Comparison of ENCODE assay signal across 8 cellular contexts in the genomic region with DNA sequence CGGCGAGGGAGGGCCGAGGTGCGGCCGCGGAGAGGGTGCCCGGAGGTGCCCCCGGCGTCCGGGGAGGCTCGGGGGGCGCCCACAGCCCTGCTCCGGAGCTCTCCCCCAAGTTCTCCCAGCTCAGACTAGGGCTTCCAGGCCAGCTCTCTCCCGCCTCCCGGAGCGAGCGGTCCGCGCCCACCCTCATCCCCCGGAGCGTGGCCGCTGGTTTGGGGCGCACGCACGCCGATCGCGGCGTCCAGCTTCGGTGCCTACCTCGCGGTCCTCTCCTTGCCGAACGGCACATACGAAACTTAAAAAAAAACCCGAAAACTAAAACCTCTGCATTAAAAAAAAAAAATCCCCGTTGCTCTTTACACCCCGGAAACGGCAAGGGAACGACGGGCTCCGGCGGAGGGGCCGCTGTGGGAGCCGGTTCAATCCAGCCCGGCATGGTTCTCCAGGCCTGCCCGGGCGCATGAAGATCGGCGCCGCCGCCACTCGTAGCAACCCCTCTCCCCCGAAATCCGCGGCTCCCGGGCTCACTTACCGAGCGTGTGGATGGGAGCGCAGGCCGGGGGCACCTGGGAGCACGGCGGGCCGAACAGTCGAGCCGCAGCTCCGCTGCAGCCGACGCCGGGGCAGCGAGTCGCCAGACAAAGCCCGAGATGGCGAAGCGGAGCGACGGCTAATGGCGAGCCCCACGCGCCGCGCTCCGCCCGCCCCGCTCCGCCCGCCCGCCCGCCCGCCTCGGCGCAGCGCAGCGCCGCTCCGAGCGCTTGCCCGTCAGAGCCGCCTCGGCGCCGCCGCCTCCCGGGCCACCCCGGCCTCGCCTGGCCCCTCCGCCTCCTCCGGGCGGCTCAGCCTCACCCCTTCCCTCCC. TPM values are rescaled to one million over a fixed set of nuclear protein-coding genes. Genes with fewer than 3 reads are reported as not detected.
DNase-seq lines count a peak whose midpoint lies in the region; ATAC-seq and TF ChIP-seq lines count a peak whose summit lies in the region.

No MANE protein-coding gene starts in this region.

- TF ChIP-seq CTCF in BE2C (IDR thresholded peaks at IDR 0.05; ENCODE audit: low read depth, low read length) (no peak), GM20000 (IDR thresholded peaks at IDR 0.05; ENCODE audit: extremely low read depth, missing control alignments) (no peak), fibroblast of lung (conservative IDR thresholded peaks at IDR 0.05 in 1 of 2, IDR thresholded peaks at IDR 0.05 in 1 of 2; ENCODE audit: low read depth in 1 of 2, low read length in 2 of 2) (no peak), upper lobe of right lung (IDR thresholded peaks at IDR 0.05) (no peak)

- peak overlapping the region; percentile 86 for H3K4me2 ChIP-seq in fibroblast of lung (ENCODE audit: extremely low read depth, insufficient read depth, low read length)

- H3K27me3 ChIP-seq in BE2C = no peaks in the 10 kb centered on the region
- no peaks in the 10 kb centered on the region for H3K27me3 ChIP-seq in fibroblast of lung (ENCODE audit: control insufficient read depth, insufficient read depth, low read length)
- H3K27me3 ChIP-seq in upper lobe of right lung = no peaks in the 10 kb centered on the region

- H3K79me2 ChIP-seq in fibroblast of lung (ENCODE audit: control insufficient read depth, insufficient read depth, low read length) = peaks cover 33% of the 10 kb centered on the region

- H3K36me3 ChIP-seq in BE2C (peaks cover 27% of the 10 kb centered on the region), fibroblast of lung (ENCODE audit: control insufficient read depth, insufficient read depth, low read length) (peaks cover 7% of the 10 kb centered on the region), upper lobe of right lung (peaks cover 17% of the 10 kb centered on the region)

- ATAC-seq in natural killer cell treated with Interleukin-12 subunit alpha and Interleukin-12 subunit beta and Interleukin-15 and Interleukin-18, amount 100 ng/mL, for 72 hours = peak; percentile 2 to 21
- ATAC-seq in upper lobe of right lung (peak; percentile 30), GM21367 (IDR thresholded peaks at IDR 0.05; ENCODE audit: unreplicated experiment) (no peak)

- H3K27me3 Mint-ChIP-seq in natural killer cell treated with Interleukin-12 subunit alpha and Interleukin-12 subunit beta and Interleukin-15 and Interleukin-18, amount 100 ng/mL, for 72 hours = no peaks in the 10 kb centered on the region

- intact Hi-C loops in upper lobe of right lung (cut with DNase I) = no loop called here

- H3K4me3 ChIP-seq in BE2C (ENCODE audit: low read depth, low read length) (peak overlapping the region; percentile 84), fibroblast of lung (replicated peaks in 1 of 4; ENCODE audit: control extremely low read depth in 1 of 4, insufficient read depth in 1 of 4, low read depth in 3 of 4, low read length in 4 of 4) (peak overlapping the region; percentile 53 to 92 (median 78)), upper lobe of right lung (peak overlapping the region; percentile 98)

- H3K27ac Mint-ChIP-seq in natural killer cell treated with Interleukin-12 subunit alpha and Interleukin-12 subunit beta and Interleukin-15 and Interleukin-18, amount 100 ng/mL, for 72 hours = peak overlapping the region; percentile 80 to 90

- H3K27ac ChIP-seq in fibroblast of lung (ENCODE audit: insufficient read depth, low read length) (peak overlapping the region; percentile 75), upper lobe of right lung (peak overlapping the region; percentile 97)

- no peaks in the 10 kb centered on the region for H3K9me3 Mint-ChIP-seq in natural killer cell treated with Interleukin-12 subunit alpha and Interleukin-12 subunit beta and Interleukin-15 and Interleukin-18, amount 100 ng/mL, for 72 hours

- H3K4me1 Mint-ChIP-seq in natural killer cell treated with Interleukin-12 subunit alpha and Interleukin-12 subunit beta and Interleukin-15 and Interleukin-18, amount 100 ng/mL, for 72 hours (ENCODE audit: low read depth in 2 of 2) = peaks cover 31 to 34% of the 10 kb centered on the region in 2 donors

- peak overlapping the region; percentile 98 for H3K4me3 Mint-ChIP-seq in natural killer cell treated with Interleukin-12 subunit alpha and Interleukin-12 subunit beta and Interleukin-15 and Interleukin-18, amount 100 ng/mL, for 72 hours

- peak; percentile 51 for DNase-seq in BE2C
- DNase-seq in GM20000 (ENCODE audit: low spot score) = peak; percentile 82
- peak; percentile 15 for DNase-seq in NCI-H748 treated with DMSO at 0.1 percent for 48 hours (lab: John Stamatoyannopoulos, UW)
- DNase-seq in activated T-helper 1 cell treated with Interleukin-2 at 50 U/mL for 16 hours (ENCODE audit: low read depth) = peak; percentile 48
- peak; percentile 57 to 64 for DNase-seq in fibroblast of lung (ENCODE audit: low read depth in 2 of 2)
- no peak for DNase-seq in natural killer cell treated with Interleukin-12 subunit alpha and Interleukin-12 subunit beta and Interleukin-15 and Interleukin-18, amount 100 ng/mL, for 72 hours (ENCODE audit: low spot score)
- peak; percentile 84 for DNase-seq in upper lobe of right lung

- peak overlapping the region; percentile 81 for H3K9ac ChIP-seq in fibroblast of lung (ENCODE audit: insufficient read depth, low read length)

- no peaks in the 10 kb centered on the region for H4K20me1 ChIP-seq in fibroblast of lung (ENCODE audit: control insufficient read depth, extremely low read depth, insufficient read depth, low read length)

- H3K9me3 ChIP-seq in BE2C (no peaks in the 10 kb centered on the region), fibroblast of lung (ENCODE audit: control insufficient read depth, insufficient read depth, low read depth, low read length) (no peaks in the 10 kb centered on the region), upper lobe of right lung (no peaks in the 10 kb centered on the region)

- H3K4me1 ChIP-seq in BE2C (peaks cover 5% of the 10 kb centered on the region), fibroblast of lung (ENCODE audit: control insufficient read depth, extremely low read depth, insufficient read depth, low read length) (peaks cover 20% of the 10 kb centered on the region), upper lobe of right lung (peaks cover 30% of the 10 kb centered on the region)

- H3K36me3 Mint-ChIP-seq in natural killer cell treated with Interleukin-12 subunit alpha and Interleukin-12 subunit beta and Interleukin-15 and Interleukin-18, amount 100 ng/mL, for 72 hours = no peaks in the 10 kb centered on the region

- no peak overlapping the region for H2AFZ ChIP-seq in fibroblast of lung (ENCODE audit: low read length)

RNA-seq across cellular contexts. Expression of a gene that starts 1.0 kb away (rescaled TPM):
- polyA plus RNA-seq in BE2C (2012; ENCODE audit: insufficient read depth, insufficient read length, low read depth) = 106 TPM
- total RNA-seq in fibroblast of lung = 42.1 and 49.8 TPM in 2 replicates
- polyA plus RNA-seq in fibroblast of lung = 25.1 and 34.3 TPM in 2 replicates
- polyA plus RNA-seq in fibroblast of lung (2012) = 47.9 and 55.9 TPM in 2 replicates
- polyA minus RNA-seq in fibroblast of lung (ENCODE audit: low replicate concordance) = 33.1 and 43.0 TPM in 2 replicates
- total RNA-seq in natural killer cell treated with Interleukin-12 subunit alpha and Interleukin-12 subunit beta and Interleukin-15 and Interleukin-18, amount 100 ng/mL, for 72 hours = 100 to 1,000 TPM; 109 to 201 TPM
- total RNA-seq in upper lobe of right lung = 62.6 TPM

RNA-seq across cellular contexts. Expression of a gene that starts 20.8 kb away (rescaled TPM):
- 151 TPM for polyA plus RNA-seq in BE2C (2012; ENCODE audit: insufficient read depth, insufficient read length, low read depth)
- 33.6 and 36.5 TPM in 2 replicates for total RNA-seq in fibroblast of lung
- 31.8 and 34.8 TPM in 2 replicates for polyA plus RNA-seq in fibroblast of lung
- polyA plus RNA-seq in fibroblast of lung (2012) = 32.2 and 32.5 TPM in 2 replicates
- 60.1 and 67.0 TPM in 2 replicates for polyA minus RNA-seq in fibroblast of lung (ENCODE audit: low replicate concordance)
- total RNA-seq in natural killer cell treated with Interleukin-12 subunit alpha and Interleukin-12 subunit beta and Interleukin-15 and Interleukin-18, amount 100 ng/mL, for 72 hours = 100 to 1,000 TPM; 117 to 139 TPM
- total RNA-seq in upper lobe of right lung = 65.0 TPM

RNA-seq across cellular contexts. Expression of a gene that starts 33.7 kb away (rescaled TPM):
- polyA plus RNA-seq in BE2C (2012; ENCODE audit: insufficient read depth, insufficient read length, low read depth) = 64.2 TPM
- 36.2 and 45.4 TPM in 2 replicates for total RNA-seq in fibroblast of lung
- 33.1 and 37.3 TPM in 2 replicates for polyA plus RNA-seq in fibroblast of lung
- polyA plus RNA-seq in fibroblast of lung (2012) = 28.1 and 31.8 TPM in 2 replicates
- polyA minus RNA-seq in fibroblast of lung (ENCODE audit: low replicate concordance) = 40.5 and 47.1 TPM in 2 replicates
- 10 to 100 TPM; 28.1 to 28.8 TPM for total RNA-seq in natural killer cell treated with Interleukin-12 subunit alpha and Interleukin-12 subunit beta and Interleukin-15 and Interleukin-18, amount 100 ng/mL, for 72 hours
- total RNA-seq in upper lobe of right lung = 38.8 TPM

RNA-seq across cellular contexts. Expression of a gene that starts 47.5 kb away (rescaled TPM):
- polyA plus RNA-seq in BE2C (2012; ENCODE audit: insufficient read depth, insufficient read length, low read depth) = not detected
- not detected in 2 replicates for total RNA-seq in fibroblast of lung
- polyA plus RNA-seq in fibroblast of lung = not detected in 2 replicates
- not detected in 2 replicates for polyA plus RNA-seq in fibroblast of lung (2012)
- not detected in 2 replicates for polyA minus RNA-seq in fibroblast of lung (ENCODE audit: low replicate concordance)
- not detected for total RNA-seq in natural killer cell treated with Interleukin-12 subunit alpha and Interleukin-12 subunit beta and Interleukin-15 and Interleukin-18, amount 100 ng/mL, for 72 hours
- total RNA-seq in upper lobe of right lung = 0.43 TPM

RNA-seq across cellular contexts. Expression of a gene that starts 49.9 kb away (rescaled TPM):
- polyA plus RNA-seq in BE2C (2012; ENCODE audit: insufficient read depth, insufficient read length, low read depth) = 2.3 TPM
- total RNA-seq in fibroblast of lung (under 0.01 and 0.17 TPM in 2 replicates), upper lobe of right lung (not detected)
- polyA plus RNA-seq in fibroblast of lung = 0.07 TPM in 1 of 2 replicates, not detected in the other
- 0.48 and 0.63 TPM in 2 replicates for polyA plus RNA-seq in fibroblast of lung (2012)
- 1.1 and 1.5 TPM in 2 replicates for polyA minus RNA-seq in fibroblast of lung (ENCODE audit: low replicate concordance)
- under 1 TPM in 1 of 2 donors, not detected in 1; 0.33 TPM for total RNA-seq in natural killer cell treated with Interleukin-12 subunit alpha and Interleukin-12 subunit beta and Interleukin-15 and Interleukin-18, amount 100 ng/mL, for 72 hours
